16 cellular contexts compared by ENCODE assay signal in the genomic region with DNA sequence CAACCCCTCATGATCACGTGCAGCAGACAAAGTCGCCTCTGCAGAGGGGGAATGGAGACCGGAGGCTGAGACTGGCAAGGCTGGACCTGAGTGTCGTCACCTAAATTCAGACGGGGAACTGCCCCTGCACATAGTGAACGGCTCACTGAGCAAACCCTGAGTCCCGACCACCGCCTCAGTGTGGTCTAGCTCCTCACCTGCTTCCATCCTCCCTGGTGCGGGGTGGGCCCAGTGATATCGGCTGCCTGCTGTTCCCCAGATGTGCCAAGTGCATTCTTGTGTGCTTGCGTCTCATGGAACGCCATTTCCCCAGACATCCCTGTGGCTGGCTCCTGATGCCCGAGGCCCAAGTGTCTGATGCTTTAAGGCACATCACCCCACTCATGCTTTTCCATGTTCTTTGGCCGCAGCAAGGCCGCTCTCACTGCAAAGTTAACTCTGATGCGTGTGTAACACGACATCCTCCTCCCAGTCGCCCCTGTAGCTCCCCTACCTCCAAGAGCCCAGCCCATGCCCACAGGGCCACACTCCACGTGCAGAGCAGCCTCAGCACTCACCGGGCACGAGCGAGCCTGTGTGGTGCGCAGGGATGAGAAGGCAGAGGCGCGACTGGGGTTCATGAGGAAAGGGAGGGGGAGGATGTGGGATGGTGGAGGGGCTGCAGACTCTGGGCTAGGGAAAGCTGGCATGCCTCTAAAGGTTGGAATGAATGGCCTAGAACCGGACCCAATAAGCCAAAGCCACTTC. TPM values are rescaled to one million over a fixed set of nuclear protein-coding genes. Genes with fewer than 3 reads are reported as not detected.
DNase-seq lines count a peak whose midpoint lies in the region; ATAC-seq, FAIRE-seq and TF ChIP-seq lines count a peak whose summit lies in the region.
"Not testable (repeated sequence)": the region's sequence is repeated elsewhere in the genome, so short reads cannot be mapped to it uniquely, and the experiment has no call there.
"Had no signal": no experiment of that assay in that cellular context is flagged by ENCODE, and none has a peak within 500 bp of the region (broad histone marks: within the 10 kb centered on the region; RNA-seq: fewer than 3 reads in every experiment).

No MANE protein-coding gene starts in this region.

- 93% methylated on average over 16 of the region's 26 CpGs for WGBS in HepG2 (ENCODE audit: low lambda C conversion rate)
- WGBS in lung, 2 donors: 89 to 96% methylated on average over 17 to 20 of the region's 26 CpGs

- H3K4me3 Mint-ChIP-seq in activated CD4-positive, alpha-beta T cell treated with anti-CD3 and anti-CD28 coated beads, Interleukin-2, amount 10 ng/mL, durations not matched to agents 24 days and 14 days; osteocyte (ENCODE audit: unreplicated experiment): not testable (repeated sequence)

- in situ Hi-C loops in HepG2 (cut with HindIII; ENCODE audit: extremely low pct_ligation_motif_present, low pct_unique_long_range_greater_than_20kb): not testable (repeated sequence)

- H3K4me1 ChIP-seq in RWPE2 (ENCODE audit: insufficient read depth, poor library complexity, severe bottlenecking); lung (ENCODE audit: control insufficient read depth in 2 of 2, insufficient read depth in 2 of 2, low read length in 2 of 2); osteoblast (ENCODE audit: insufficient read depth, low read length): not testable (repeated sequence)
- H3K4me1 ChIP-seq in HepG2 (ENCODE audit: insufficient read depth, low read length): peaks cover 36% of the 10 kb centered on the region

- peaks cover 18% of the 10 kb centered on the region for H3K36me3 Mint-ChIP-seq in activated CD4-positive, alpha-beta T cell treated with anti-CD3 and anti-CD28 coated beads, Interleukin-2, amount 10 ng/mL, durations not matched to agents 24 days and 14 days (ENCODE audit: low read depth)
- peaks cover 14% of the 10 kb centered on the region for H3K36me3 Mint-ChIP-seq in osteocyte (ENCODE audit: unreplicated experiment)

- not testable (repeated sequence) for H3K4me2 ChIP-seq in HepG2 (ENCODE audit: low read depth, low read length); osteoblast (ENCODE audit: insufficient read depth, low read length)

- H3K27me3 Mint-ChIP-seq in activated CD4-positive, alpha-beta T cell treated with anti-CD3 and anti-CD28 coated beads, Interleukin-2, amount 10 ng/mL, durations not matched to agents 24 days and 14 days; osteocyte (ENCODE audit: unreplicated experiment): not testable (repeated sequence)

- H3K9ac ChIP-seq in HepG2 (ENCODE audit: insufficient read depth, low read depth, low read length): not testable (repeated sequence)

- H3K27ac ChIP-seq in RWPE2 (ENCODE audit: poor library complexity, severe bottlenecking); lung (ENCODE audit: low read depth in 1 of 2, low read length in 1 of 2); osteoblast (ENCODE audit: low read depth, low read length): not testable (repeated sequence)
- peak overlapping the region; percentile 35 for H3K27ac ChIP-seq in HepG2 (ENCODE audit: extremely low read length, insufficient read depth, low read length)

- TF ChIP-seq EP300 in HepG2 (IDR thresholded peaks at IDR 0.05; ENCODE audit: low read depth in 2 of 2, low read length in 2 of 2); HepG2 (CRISPR knock-in tag; IDR thresholded peaks at IDR 0.05; ENCODE audit: borderline replicate concordance): not testable (repeated sequence)

- H4K20me1 ChIP-seq in HepG2 (ENCODE audit: insufficient read depth, low read length): not testable (repeated sequence)
- H4K20me1 ChIP-seq in osteoblast (ENCODE audit: insufficient read depth, low read length): peaks cover 15% of the 10 kb centered on the region

- TF ChIP-seq CTCF in RWPE2 (IDR thresholded peaks at IDR 0.05; ENCODE audit: poor library complexity, severe bottlenecking); HepG2 (CRISPR knock-in tag; IDR thresholded peaks at IDR 0.05); lung (IDR thresholded peaks at IDR 0.05; ENCODE audit: control extremely low read depth, extremely low read depth); osteoblast (IDR thresholded peaks at IDR 0.05; ENCODE audit: extremely low read depth, low read depth, low read length); osteocyte (IDR thresholded peaks at IDR 0.05): not testable (repeated sequence)

- H3K9me3 Mint-ChIP-seq in activated CD4-positive, alpha-beta T cell treated with anti-CD3 and anti-CD28 coated beads, Interleukin-2, amount 10 ng/mL, durations not matched to agents 24 days and 14 days; osteocyte (ENCODE audit: unreplicated experiment): not testable (repeated sequence)

- intact Hi-C loops in activated CD4-positive, alpha-beta T cell treated with anti-CD3 and anti-CD28 coated beads, Interleukin-2, amount 10 ng/mL, durations not matched to agents 24 days and 14 days (cut with micrococcal nuclease); Right ventricle myocardium inferior (cut with DNase I); HepG2 (cut with micrococcal nuclease; ENCODE audit: unreplicated experiment): not testable (repeated sequence)

- not testable (repeated sequence) for H3K27ac Mint-ChIP-seq in activated CD4-positive, alpha-beta T cell treated with anti-CD3 and anti-CD28 coated beads, Interleukin-2, amount 10 ng/mL, durations not matched to agents 24 days and 14 days; osteocyte (ENCODE audit: unreplicated experiment)

- H3K9me3 ChIP-seq in RWPE2 (ENCODE audit: severe bottlenecking); HepG2 (ENCODE audit: low read length); lung (ENCODE audit: control insufficient read depth in 2 of 2, insufficient read depth in 1 of 2, low read length in 1 of 2); osteoblast (ENCODE audit: low read depth, low read length): not testable (repeated sequence)

- CTCF ChIA-PET in HepG2 (lab: Yijun Ruan, JAX; ENCODE audit: low intra/inter-chr PET ratio, low total read pairs): not testable (repeated sequence)

- not testable (repeated sequence) for H3K4me3 ChIP-seq in RWPE2 (ENCODE audit: severe bottlenecking); HepG2 (replicated peaks in 1 of 3; ENCODE audit: insufficient read depth in 1 of 3, low read depth in 2 of 3, low read length in 3 of 3); lung; osteoblast (ENCODE audit: insufficient read depth, low read length)

- peak; percentile 49 for DNase-seq in RWPE2 (ENCODE audit: low spot score)
- peak; percentile 52 for DNase-seq in activated CD4-positive, alpha-beta T cell treated with anti-CD3 and anti-CD28 coated beads, Interleukin-2, amount 10 ng/mL, durations not matched to agents 24 days and 14 days
- DNase-seq in activated CD8-positive, alpha-beta memory T cell treated with anti-CD3 and anti-CD28 coated beads for 24 hours: peak; percentile 21
- DNase-seq in Right ventricle myocardium inferior (ENCODE audit: missing footprints): peak; percentile 50
- DNase-seq in HepG2 (ENCODE audit: low spot score): not testable (repeated sequence)
- DNase-seq in lung (ENCODE audit: low spot score): peak; percentile 7
- DNase-seq in osteoblast (ENCODE audit: insufficient read length, low spot score, missing footprints): peak; percentile 78
- DNase-seq in osteocyte (ENCODE audit: extremely low spot score, unreplicated experiment): peak; percentile 77

- not testable (repeated sequence) for H3K27me3 ChIP-seq in RWPE2 (ENCODE audit: insufficient read depth, poor library complexity, severe bottlenecking); HepG2 (ENCODE audit: control insufficient read depth in 1 of 2, insufficient read depth in 2 of 2, low read length in 2 of 2); lung (ENCODE audit: control insufficient read depth, insufficient read depth); osteoblast (ENCODE audit: insufficient read depth, low read length)

- not testable (repeated sequence) for TF ChIP-seq RAD21 in HepG2 (CRISPR knock-in tag; IDR thresholded peaks at IDR 0.05)

- not testable (repeated sequence) for ATAC-seq in RWPE2 (ENCODE audit: low read depth); Right ventricle myocardium inferior; HepG2; lung (ENCODE audit: insufficient read depth, low FRiP score)

- POLR2A ChIA-PET in HepG2 (lab: Yijun Ruan, JAX): not testable (repeated sequence)

- not testable (repeated sequence) for H2AFZ ChIP-seq in HepG2 (ENCODE audit: low read length); osteoblast (ENCODE audit: low read length)

- not testable (repeated sequence) for TF ChIP-seq POLR2A in HepG2 (IDR thresholded peaks at IDR 0.05; ENCODE audit: insufficient read depth in 1 of 2, low read depth in 2 of 2, low read length in 2 of 2)

- H3K36me3 ChIP-seq in RWPE2 (ENCODE audit: low read depth) (peaks cover 27% of the 10 kb centered on the region), HepG2 (replicated peaks in 1 of 2; ENCODE audit: control insufficient read depth in 1 of 2, insufficient read depth in 2 of 2, low read length in 2 of 2) (peaks cover 4 to 15% of the 10 kb centered on the region in 2 experiments; a peak in 4 of 5 replicates), lung (ENCODE audit: control insufficient read depth in 2 of 2, insufficient read depth in 2 of 2, low read length in 2 of 2) (peaks cover 4 to 17% of the 10 kb centered on the region in 2 donors)
- not testable (repeated sequence) for H3K36me3 ChIP-seq in osteoblast (ENCODE audit: insufficient read depth, low read length)

- H3K4me1 Mint-ChIP-seq in activated CD4-positive, alpha-beta T cell treated with anti-CD3 and anti-CD28 coated beads, Interleukin-2, amount 10 ng/mL, durations not matched to agents 24 days and 14 days: peaks cover 18% of the 10 kb centered on the region
- H3K4me1 Mint-ChIP-seq in osteocyte (ENCODE audit: unreplicated experiment): not testable (repeated sequence)

- not testable (repeated sequence) for H3K79me2 ChIP-seq in HepG2 (ENCODE audit: insufficient read depth, low read length); osteoblast (ENCODE audit: insufficient read depth, low read length)

- not testable (repeated sequence) for FAIRE-seq in HepG2 (lab: Jason Lieb, UNC)

- not testable (repeated sequence) for BruUV-seq in HepG2 (replicated peaks; lab: Mats Ljungman, UMichigan)

RNA-seq across cellular contexts. Expression of a gene that starts 47.6 kb away (rescaled TPM):
- total RNA-seq in activated CD4-positive, alpha-beta T cell treated with anti-CD3 and anti-CD28 coated beads, Interleukin-2, amount 10 ng/mL, durations not matched to agents 24 days and 14 days: 0.05 and 0.21 TPM in 2 replicates
- total RNA-seq in Right ventricle myocardium inferior: 2.3 TPM
- total RNA-seq in HepG2 (2016; rRNA removed; fragmentation: Illumina TruSeq; extraction: Trizol): not detected in 2 replicates
- not detected in 2 replicates for total RNA-seq in HepG2 (2016; cell fraction: cytosol; rRNA removed; fragmentation: Illumina TruSeq; extraction: Trizol; ENCODE audit: low read depth)
- total RNA-seq in HepG2 (2016; cell fraction: insoluble cytoplasmic fraction; rRNA removed; fragmentation: Illumina TruSeq; extraction: Trizol): not detected in 2 replicates
- not detected in 2 replicates for total RNA-seq in HepG2 (2016; cell fraction: membrane; rRNA removed; fragmentation: Illumina TruSeq; extraction: Trizol)
- total RNA-seq in HepG2 (2016; cell fraction: nucleus; rRNA removed; fragmentation: Illumina TruSeq; extraction: Trizol): not detected in 2 replicates
- polyA plus RNA-seq in HepG2 (2011; rRNA removed): not detected in 2 replicates
- polyA plus RNA-seq in HepG2 (2011; cell fraction: cytosol; rRNA removed): not detected in 2 replicates
- not detected in 2 replicates for polyA plus RNA-seq in HepG2 (2011; cell fraction: nucleus; rRNA removed)
- not detected in 2 replicates for polyA plus RNA-seq in HepG2 (2012)
- polyA plus RNA-seq in HepG2 (2016; cell fraction: cytosol; fragmentation: Illumina TruSeq; extraction: Trizol; ENCODE audit: low read depth): not detected in 2 replicates
- not detected in 2 replicates for polyA plus RNA-seq in HepG2 (2016; cell fraction: insoluble cytoplasmic fraction; fragmentation: Illumina TruSeq; extraction: Trizol; ENCODE audit: low read depth)
- polyA plus RNA-seq in HepG2 (2016; cell fraction: membrane; fragmentation: Illumina TruSeq; extraction: Trizol; ENCODE audit: low read depth): not detected in 2 replicates
- not detected in 2 replicates for polyA plus RNA-seq in HepG2 (2016; cell fraction: nucleus; fragmentation: Illumina TruSeq; extraction: Trizol; ENCODE audit: insufficient read depth, low read depth)
- not detected in 2 replicates for polyA minus RNA-seq in HepG2 (2011; rRNA and poly(A)+ RNA removed; ENCODE audit: low replicate concordance)
- polyA minus RNA-seq in HepG2 (2011; cell fraction: cytosol; rRNA and poly(A)+ RNA removed): not detected in 2 replicates
- polyA minus RNA-seq in HepG2 (2011; cell fraction: nucleus; rRNA and poly(A)+ RNA removed): not detected in 2 replicates
- total RNA-seq in lung: 1 to 10 TPM in 1 of 2 donors, under 1 TPM in 1; 0.51 to 7.5 TPM
- polyA plus RNA-seq in lung: 1 to 10 TPM in 1 of 2 donors, under 1 TPM in 1; 0.29 to 2.5 TPM
- total RNA-seq in osteoblast: 0.36 TPM in 1 of 2 replicates, not detected in the other
- total RNA-seq in osteocyte: 0.37 and 0.56 TPM in 2 replicates
- total RNA-seq: A172, A673, Calu3 had no signal
- polyA plus RNA-seq: A549; BJ; CD14-positive monocyte; CD4-positive, alpha-beta memory T cell; CD8-positive, alpha-beta memory T cell had no signal
